In genomic region chr9:96566401-96567202, GRCh38 we compare ENCODE assay signal across 8 cellular contexts. TPM values are rescaled to one million over a fixed set of nuclear protein-coding genes. Genes with fewer than 3 reads are reported as not detected.
DNase-seq lines count a peak whose midpoint lies in the region; ATAC-seq and TF ChIP-seq lines count a peak whose summit lies in the region.

No MANE protein-coding gene starts in this region.

- H3K4me3 ChIP-seq in NT2/D1 (ENCODE audit: insufficient read length, low read depth) (peak overlapping the region; percentile 62), epithelial cell of proximal tubule (ENCODE audit: low read depth, low read length) (peak overlapping the region; percentile 77), mucosa of stomach (ENCODE audit: low read length) (peak overlapping the region; percentile 77)

- TF ChIP-seq CTCF in epithelial cell of proximal tubule (conservative IDR thresholded peaks at IDR 0.05; ENCODE audit: low read depth, low read length) = peak; percentile 48

- H3K9me3 ChIP-seq in NT2/D1 (ENCODE audit: insufficient read depth, low read length) (no peaks in the 10 kb centered on the region), mucosa of stomach (ENCODE audit: control insufficient read depth, low read length) (no peaks in the 10 kb centered on the region)

- peak; percentile 86 for ATAC-seq in HG02852 (IDR thresholded peaks at IDR 0.05; ENCODE audit: unreplicated experiment)

- H3K27me3 ChIP-seq in NT2/D1 (ENCODE audit: insufficient read depth, insufficient read length) (no peaks in the 10 kb centered on the region), mucosa of stomach (ENCODE audit: control insufficient read depth, insufficient read depth, low read length) (no peaks in the 10 kb centered on the region)

- H3K36me3 ChIP-seq in NT2/D1 (ENCODE audit: insufficient read depth, insufficient read length, low read length) (peaks cover 9% of the 10 kb centered on the region), mucosa of stomach (ENCODE audit: control insufficient read depth, insufficient read depth, low read length) (no peaks in the 10 kb centered on the region)

- H3K9ac ChIP-seq in NT2/D1 (ENCODE audit: insufficient read length, low read depth) (peak overlapping the region; percentile 72), mucosa of stomach (ENCODE audit: low read length) (peak overlapping the region; percentile 91)

- no peaks in the 10 kb centered on the region for H3K4me1 ChIP-seq in NT2/D1 (ENCODE audit: insufficient read depth, insufficient read length)
- peaks cover 20% of the 10 kb centered on the region for H3K4me1 ChIP-seq in mucosa of stomach (ENCODE audit: control insufficient read depth, insufficient read depth, low read length)

- DNase-seq in SIG-M5 treated with dmso at 0.1 percent for 504 hours (lab: John Stamatoyannopoulos, UW; ENCODE audit: unreplicated experiment) (peak; percentile 60), SIG-M5 (lab: John Stamatoyannopoulos, UW) (no peak), NT2/D1 (ENCODE audit: low read depth, low spot score) (peak; percentile 63), epithelial cell of proximal tubule (ENCODE audit: low read depth) (peak; percentile 33)
- DNase-seq in activated T-cell treated with anti-CD3 and anti-CD28 coated beads, Interleukin-2, amount 50 U/mL, for 1 hour = peak; percentile 79
- peak; percentile 40 to 54 for DNase-seq in stimulated activated CD8-positive, alpha-beta memory T cell treated with anti-CD3 and anti-CD28 coated beads, Interleukin-4, amount 100 ng/mL, for 4 hours (ENCODE audit: low read depth in 2 of 2, low spot score in 1 of 2)

RNA-seq across cellular contexts. Expression of gene CDC14B, which starts 53.0 kb away (rescaled TPM):
- total RNA-seq in epithelial cell of proximal tubule = 9.1 and 11.2 TPM in 2 replicates
